20 cellular contexts compared by ENCODE assay signal in the genomic region with DNA sequence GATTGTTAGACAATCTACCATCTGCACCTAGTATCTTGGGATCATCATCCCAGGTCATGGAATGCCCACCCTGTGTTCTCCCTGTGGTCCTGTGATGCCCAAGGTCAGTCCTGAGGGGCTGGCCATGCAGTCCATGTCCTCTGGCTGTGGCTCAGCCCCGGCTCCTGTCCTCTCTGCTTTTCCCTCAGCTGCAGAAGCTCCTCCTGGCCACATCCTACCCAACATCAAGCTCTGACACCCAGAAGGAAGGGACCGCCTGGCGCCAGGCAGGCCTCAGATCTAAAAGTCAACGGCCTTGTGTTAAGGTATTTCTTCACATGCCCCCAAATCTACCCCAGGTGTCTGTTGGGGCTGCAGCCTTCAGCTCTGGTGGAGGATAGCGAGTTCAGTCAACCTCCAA.
"Had no signal": no experiment of that assay in that cellular context is flagged by ENCODE, and none has a peak within 500 bp of the region (broad histone marks: within the 10 kb centered on the region; RNA-seq: fewer than 3 reads in every experiment).

No MANE protein-coding gene starts in this region.

- H3K27ac ChIP-seq: hepatocyte, lower lobe of right lung, ovary, psoas muscle, skin epidermis, stomach, thyroid gland had no signal

- H3K4me1 ChIP-seq: lower lobe of right lung, thyroid gland had no signal

- H3K27ac Mint-ChIP-seq: effector memory CD8-positive, alpha-beta T cell; natural killer cell; type B pancreatic cell had no signal

- H3K4me3 Mint-ChIP-seq: effector memory CD8-positive, alpha-beta T cell; natural killer cell; stimulated activated naive B cell treated with anti-CD40 and anti-IgM and Interleukin-4, amounts not matched to agents 10 μg/mL and 1 μg/mL and 100 μg/mL, for 72 hours; type B pancreatic cell had no signal

- H3K9me3 ChIP-seq: lower lobe of right lung, ovary, psoas muscle, stomach, thyroid gland had no signal

- H3K36me3 Mint-ChIP-seq: natural killer cell, type B pancreatic cell had no signal

- FAIRE-seq: frontal cortex, kidney had no signal

- H3K4me3 ChIP-seq: hepatocyte, lower lobe of right lung, ovary, psoas muscle, skin epidermis, stomach, thyroid gland had no signal

- DNase-seq: cerebellar nuclear complex; cortex of kidney; effector memory CD8-positive, alpha-beta T cell; kidney; lower lobe of right lung; natural killer cell; occipital lobe; ovary; psoas muscle; right cardiac atrium; stimulated activated CD4-positive, alpha-beta T cell treated with anti-CD3 and anti-CD28 coated beads, Interleukin-15, amount 100 ng/mL, for 24 hours; stimulated activated CD4-positive, alpha-beta T cell treated with anti-CD3 and anti-CD28 coated beads, Interleukin-2, amount 100 ng/mL, for 48 hours; stimulated activated naive B cell treated with anti-CD40 and anti-IgM and Interleukin-4, amounts not matched to agents 10 μg/mL and 1 μg/mL and 100 μg/mL, for 72 hours; stomach; thyroid gland had no signal

- H3K9me3 Mint-ChIP-seq: effector memory CD8-positive, alpha-beta T cell; natural killer cell; stimulated activated naive B cell treated with anti-CD40 and anti-IgM and Interleukin-4, amounts not matched to agents 10 μg/mL and 1 μg/mL and 100 μg/mL, for 72 hours; type B pancreatic cell had no signal

- H3K36me3 ChIP-seq: ovary, thyroid gland had no signal

- H3K27me3 ChIP-seq: hepatocyte, ovary, stomach, thyroid gland had no signal

- ATAC-seq: effector memory CD8-positive, alpha-beta T cell; left lobe of liver; lower lobe of right lung; natural killer cell; psoas muscle; right cardiac atrium had no signal

- H3K27me3 Mint-ChIP-seq: effector memory CD8-positive, alpha-beta T cell; stimulated activated naive B cell treated with anti-CD40 and anti-IgM and Interleukin-4, amounts not matched to agents 10 μg/mL and 1 μg/mL and 100 μg/mL, for 72 hours; type B pancreatic cell had no signal
